Comparison of ENCODE assay signal across 8 cellular contexts in the genomic region with DNA sequence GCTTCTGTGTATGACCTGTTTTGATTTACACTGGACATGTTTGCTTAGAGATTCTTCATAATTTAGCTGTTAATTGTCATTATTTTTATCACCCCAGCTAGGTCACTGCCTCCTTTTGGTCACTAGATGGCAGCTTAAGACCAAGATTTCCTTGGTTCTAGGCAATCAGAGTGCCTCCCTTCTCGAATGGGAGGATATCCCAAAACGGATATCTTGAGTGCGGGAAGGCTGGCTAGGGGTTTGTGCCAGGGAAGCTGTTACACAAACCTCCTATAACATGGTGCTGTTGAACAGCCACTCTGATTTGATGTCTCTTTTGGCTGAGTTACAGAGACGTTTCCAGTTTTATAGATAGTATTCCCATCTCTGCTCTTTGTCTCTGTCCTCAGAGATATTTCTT.
A peak's percentile ranks its signal among the peaks of the same experiment; 100 is the strongest.
DNase-seq lines count a peak whose midpoint lies in the region; ATAC-seq, FAIRE-seq and TF ChIP-seq lines count a peak whose summit lies in the region.

No MANE protein-coding gene starts in this region.

- WGBS in pancreas, 2 donors: 2 to 4% methylated on average over 4 of the region's 4 CpGs

- H3K9me3 ChIP-seq in Karpas-422 (ENCODE audit: low read length) (no peaks in the 10 kb centered on the region; the same call in 1 of the 2 replicates), SJCRH30 (replicated peaks) (no peaks in the 10 kb centered on the region), fibroblast of lung (ENCODE audit: control insufficient read depth, insufficient read depth, low read depth, low read length) (no peaks in the 10 kb centered on the region), pancreas (no peaks in the 10 kb centered on the region)

- H3K9me2 ChIP-seq in Karpas-422 (replicated peaks; ENCODE audit: insufficient read depth, low read length): no peaks in the 10 kb centered on the region

- no peak for FAIRE-seq in pancreas (lab: Jason Lieb, UNC)

- no peak overlapping the region for H3K27ac ChIP-seq in Karpas-422 (ENCODE audit: low read length)
- H3K27ac ChIP-seq in SJCRH30: no peak overlapping the region
- H3K27ac ChIP-seq in fibroblast of lung (ENCODE audit: insufficient read depth, low read length): no peak overlapping the region
- no peak overlapping the region for H3K27ac ChIP-seq in pancreas

- H2AFZ ChIP-seq in Karpas-422 (ENCODE audit: low read length) (no peak overlapping the region), fibroblast of lung (ENCODE audit: low read length) (no peak overlapping the region)

- intact Hi-C loops in pancreas (cut with DNase I): no loop called here

- peak in 3 of 4 donors; percentile 63 to 75 (median 65) for ATAC-seq in pancreas

- DNase-seq in AG20443 (ENCODE audit: low spot score): peak; percentile 60
- DNase-seq in GM10266 (ENCODE audit: extremely low spot score): peak; percentile 35
- DNase-seq in H7: peak; percentile 3
- peak; percentile 82 for DNase-seq in Karpas-422
- DNase-seq in SJCRH30: peak; percentile 35 to 70
- DNase-seq in fibroblast of lung (ENCODE audit: low read depth in 2 of 2): peak; percentile 18 to 61
- no peak for DNase-seq in pancreas
- no peak for DNase-seq in activated effector memory CD4-positive, alpha-beta T cell treated with anti-CD3 and anti-CD28 coated beads, Interleukin-2, amount 50 U/mL, for 16 hours

- no peak overlapping the region for H3K4me3 ChIP-seq in H7 (ENCODE audit: insufficient read depth, low read depth, low read length)
- no peak overlapping the region for H3K4me3 ChIP-seq in Karpas-422 (ENCODE audit: low read length)
- H3K4me3 ChIP-seq in SJCRH30: no peak overlapping the region
- no peak overlapping the region for H3K4me3 ChIP-seq in fibroblast of lung (replicated peaks in 1 of 4; ENCODE audit: control extremely low read depth in 1 of 4, insufficient read depth in 1 of 4, low read depth in 3 of 4, low read length in 4 of 4)
- no peak overlapping the region for H3K4me3 ChIP-seq in pancreas

- H4K20me1 ChIP-seq in Karpas-422 (ENCODE audit: insufficient read depth, low read depth, low read length) (no peaks in the 10 kb centered on the region), fibroblast of lung (ENCODE audit: control insufficient read depth, extremely low read depth, insufficient read depth, low read length) (no peaks in the 10 kb centered on the region)

- H3K27me3 ChIP-seq in H7 (ENCODE audit: control insufficient read depth, insufficient read depth, low read length) (no peaks in the 10 kb centered on the region), Karpas-422 (ENCODE audit: low read length) (no peaks in the 10 kb centered on the region), SJCRH30 (no peaks in the 10 kb centered on the region), fibroblast of lung (ENCODE audit: control insufficient read depth, insufficient read depth, low read length) (no peaks in the 10 kb centered on the region), pancreas (no peaks in the 10 kb centered on the region)

- no peaks in the 10 kb centered on the region for H3K36me3 ChIP-seq in H7 (replicated peaks; ENCODE audit: control insufficient read depth, insufficient read depth, low read length)
- no peaks in the 10 kb centered on the region for H3K36me3 ChIP-seq in Karpas-422 (ENCODE audit: insufficient read depth, low read length)
- no peaks in the 10 kb centered on the region for H3K36me3 ChIP-seq in SJCRH30
- no peaks in the 10 kb centered on the region for H3K36me3 ChIP-seq in fibroblast of lung (ENCODE audit: control insufficient read depth, insufficient read depth, low read length)
- H3K36me3 ChIP-seq in pancreas: no peaks in the 10 kb centered on the region

- H3K4me1 ChIP-seq in Karpas-422 (ENCODE audit: low read length) (peaks cover 3% of the 10 kb centered on the region), SJCRH30 (no peaks in the 10 kb centered on the region), fibroblast of lung (ENCODE audit: control insufficient read depth, extremely low read depth, insufficient read depth, low read length) (no peaks in the 10 kb centered on the region), pancreas (no peaks in the 10 kb centered on the region)

- no peaks in the 10 kb centered on the region for H3K79me2 ChIP-seq in Karpas-422 (ENCODE audit: low read length)
- H3K79me2 ChIP-seq in fibroblast of lung (ENCODE audit: control insufficient read depth, insufficient read depth, low read length): no peaks in the 10 kb centered on the region

- peak; percentile 81 for TF ChIP-seq CTCF in GM10266 (IDR thresholded peaks at IDR 0.05; ENCODE audit: control insufficient read depth, insufficient read depth, low read depth, missing control alignments)
- peak; percentile 84 to 88 for TF ChIP-seq CTCF in fibroblast of lung (conservative IDR thresholded peaks at IDR 0.05 in 1 of 2, IDR thresholded peaks at IDR 0.05 in 1 of 2; ENCODE audit: low read depth in 1 of 2, low read length in 2 of 2)
- TF ChIP-seq CTCF in pancreas (IDR thresholded peaks at IDR 0.05): peak in 3 of 4 donors; percentile 13 to 38 (median 23)

- H3K9ac ChIP-seq in Karpas-422 (ENCODE audit: low read length): no peak overlapping the region
- no peak overlapping the region for H3K9ac ChIP-seq in fibroblast of lung (ENCODE audit: insufficient read depth, low read length)

- H3K4me2 ChIP-seq in Karpas-422 (ENCODE audit: low read depth, low read length, poor library complexity, severe bottlenecking) (no peak overlapping the region), fibroblast of lung (ENCODE audit: extremely low read depth, insufficient read depth, low read length) (no peak overlapping the region)

Comparison
In these comparisons a context has a peak if more than half of its experiments do, and no peak if none do; other contexts are left out.
1. DNase-seq: peak in AG20443 (single experiment), GM10266 (single experiment), H7 (single experiment), Karpas-422 (single experiment), SJCRH30 (2 of 2) and fibroblast of lung (2 of 2); none in pancreas (0 of 6) and activated effector memory CD4-positive, alpha-beta T cell treated with anti-CD3 and anti-CD28 coated beads, Interleukin-2, amount 50 U/mL, for 16 hours (single experiment).
2. CTCF ChIP-seq: peak in every context shown above with its lines; median percentile 86 in fibroblast of lung; 81 in GM10266; 23 in pancreas.